8 cellular contexts compared by ENCODE assay signal in genomic region chr12:12474931-12475485, GRCh38.
A peak's percentile ranks its signal among the peaks of the same experiment; 100 is the strongest.
DNase-seq lines count a peak whose midpoint lies in the region; ATAC-seq lines count a peak whose summit lies in the region.

No MANE protein-coding gene starts in this region.

- peak; percentile 39 for DNase-seq in T-helper 9 cell
- peak; percentile 30 to 59 (median 38) for DNase-seq in effector memory CD8-positive, alpha-beta T cell
- peak; percentile 58 to 84 for DNase-seq in stimulated activated naive CD8-positive, alpha-beta T cell treated with anti-CD3 and anti-CD28 coated beads, Interleukin-15, amount 100 ng/mL, for 72 hours
- no peak for DNase-seq in ureter (ENCODE audit: low spot score)
- no peak for DNase-seq in NCI-H82 (lab: John Stamatoyannopoulos, UW)
- no peak for DNase-seq in NCI-H2081 treated with DMSO at 0.1 percent for 48 hours (lab: John Stamatoyannopoulos, UW)

- H3K27ac Mint-ChIP-seq in effector memory CD8-positive, alpha-beta T cell: peak overlapping the region; percentile 96 to 97
- H3K27ac Mint-ChIP-seq in stimulated activated naive CD8-positive, alpha-beta T cell treated with anti-CD3 and anti-CD28 coated beads, Interleukin-15, amount 100 ng/mL, for 72 hours: peak overlapping the region; percentile 95

- H3K9me3 Mint-ChIP-seq in effector memory CD8-positive, alpha-beta T cell: no peaks in the 10 kb centered on the region
- H3K9me3 Mint-ChIP-seq in stimulated activated naive CD8-positive, alpha-beta T cell treated with anti-CD3 and anti-CD28 coated beads, Interleukin-15, amount 100 ng/mL, for 72 hours: peaks cover 4 to 6% of the 10 kb centered on the region in 2 donors

- H3K36me3 Mint-ChIP-seq in effector memory CD8-positive, alpha-beta T cell (ENCODE audit: insufficient read depth): peaks cover 32% of the 10 kb centered on the region

- peak overlapping the region; percentile 70 to 83 for H3K4me3 Mint-ChIP-seq in effector memory CD8-positive, alpha-beta T cell
- H3K4me3 Mint-ChIP-seq in stimulated activated naive CD8-positive, alpha-beta T cell treated with anti-CD3 and anti-CD28 coated beads, Interleukin-15, amount 100 ng/mL, for 72 hours: peak overlapping the region; percentile 50 to 71

- peaks cover 23 to 31% of the 10 kb centered on the region in 2 donors for H3K4me1 Mint-ChIP-seq in effector memory CD8-positive, alpha-beta T cell (ENCODE audit: low read depth in 2 of 2)
- peaks cover 70% of the 10 kb centered on the region for H3K4me1 Mint-ChIP-seq in stimulated activated naive CD8-positive, alpha-beta T cell treated with anti-CD3 and anti-CD28 coated beads, Interleukin-15, amount 100 ng/mL, for 72 hours

- ATAC-seq in GM18868 (IDR thresholded peaks at IDR 0.05; ENCODE audit: unreplicated experiment): peak; percentile 80
- ATAC-seq in HG02623 (IDR thresholded peaks at IDR 0.05; ENCODE audit: unreplicated experiment): peak; percentile 91
- ATAC-seq in effector memory CD8-positive, alpha-beta T cell (replicated peaks): peak; percentile 91
- ATAC-seq in stimulated activated naive CD8-positive, alpha-beta T cell treated with anti-CD3 and anti-CD28 coated beads, Interleukin-15, amount 100 ng/mL, for 72 hours: peak; percentile 96

- H3K27me3 Mint-ChIP-seq in effector memory CD8-positive, alpha-beta T cell: no peaks in the 10 kb centered on the region
- H3K27me3 Mint-ChIP-seq in stimulated activated naive CD8-positive, alpha-beta T cell treated with anti-CD3 and anti-CD28 coated beads, Interleukin-15, amount 100 ng/mL, for 72 hours: no peaks in the 10 kb centered on the region

Comparison
In these comparisons a context has a peak if more than half of its experiments do, and no peak if none do; other contexts are left out.
1. DNase-seq: peak in T-helper 9 cell (single experiment), effector memory CD8-positive, alpha-beta T cell (3 of 3) and stimulated activated naive CD8-positive, alpha-beta T cell treated with anti-CD3 and anti-CD28 coated beads, Interleukin-15, amount 100 ng/mL, for 72 hours (2 of 2); none in ureter (single experiment), NCI-H82 (single experiment) and NCI-H2081 treated with DMSO at 0.1 percent for 48 hours (single experiment).
2. Peak in every context shown above with its lines, with median percentiles within 50 percentile points of each other: ATAC-seq.